ENCODE assay signal across 8 cellular contexts in the genomic region with DNA sequence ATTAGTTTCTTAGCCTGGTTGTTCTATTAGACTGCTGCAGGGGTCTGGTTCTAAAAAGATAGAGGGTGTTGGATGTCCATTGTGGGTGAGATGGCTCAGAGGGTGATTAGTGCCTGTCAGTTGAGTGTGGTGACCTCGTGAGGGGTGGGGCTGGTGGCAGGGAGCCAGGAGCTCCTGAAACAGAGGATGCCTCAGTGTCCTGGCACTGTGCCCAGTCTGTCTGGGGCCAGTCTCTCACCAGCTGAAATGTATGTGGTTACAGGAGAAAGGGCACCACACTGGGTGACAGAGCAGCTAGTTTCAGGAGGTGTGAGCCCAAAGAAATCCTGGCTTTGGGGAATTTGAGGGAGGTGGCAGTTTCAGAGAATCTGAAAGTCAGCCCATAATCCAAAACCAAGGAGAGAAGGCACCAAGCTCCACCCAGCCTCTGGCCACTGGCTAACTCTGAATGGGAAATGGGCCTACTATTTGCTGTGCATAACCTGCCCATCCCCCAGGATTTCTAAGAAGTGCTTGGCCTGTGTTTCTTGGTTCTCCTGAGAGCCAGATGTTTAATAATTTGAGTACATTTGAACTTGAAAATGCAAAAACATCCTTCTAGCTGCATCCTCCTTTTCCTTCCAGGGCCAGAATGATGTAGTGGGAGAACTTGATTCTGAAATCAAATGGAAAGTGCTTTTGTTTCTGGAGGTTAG.
DNase-seq lines count a peak whose midpoint lies in the region; ATAC-seq and TF ChIP-seq lines count a peak whose summit lies in the region.

No MANE protein-coding gene starts in this region.

- no peak overlapping the region for H3K4me3 ChIP-seq in testis

- WGBS in testis, 2 donors: 23 to 29% methylated on average over 1 of the region's 1 CpG

- H3K36me3 ChIP-seq in testis (ENCODE audit: low read depth, missing control alignments): no peaks in the 10 kb centered on the region

- H3K27ac ChIP-seq in testis: no peak overlapping the region

- no peak for TF ChIP-seq POLR2A in testis (IDR thresholded peaks at IDR 0.05)

- no peak for TF ChIP-seq CTCF in testis (IDR thresholded peaks at IDR 0.05)

- no peaks in the 10 kb centered on the region for H3K4me1 ChIP-seq in testis

- peak; percentile 88 for ATAC-seq in GM18907 (IDR thresholded peaks at IDR 0.05; ENCODE audit: unreplicated experiment)
- peak; percentile 45 for ATAC-seq in HG03558 (IDR thresholded peaks at IDR 0.05; ENCODE audit: extremely low read depth, unreplicated experiment)

- intact Hi-C loops in testis (cut with DNase I; ENCODE audit: low total_unique reads): no loop called here

- DNase-seq in ACHN (peak; percentile 87), NCI-H510A treated with DMSO at 0.1 percent for 48 hours (lab: John Stamatoyannopoulos, UW) (peak; percentile 97), iris pigment epithelial cell (ENCODE audit: low read depth) (peak; percentile 50), testis (peak; percentile 49), SIG-M5 treated with dmso at 0.1 percent for 504 hours (lab: John Stamatoyannopoulos, UW; ENCODE audit: unreplicated experiment) (no peak)
- peak; percentile 47 for DNase-seq in activated effector memory CD4-positive, alpha-beta T cell treated with Interleukin-2 at 50 U/mL for 16 hours

- H3K27me3 ChIP-seq in testis: no peaks in the 10 kb centered on the region

- in situ Hi-C loops in ACHN (cut with HindIII; ENCODE audit: low pct_ligation_motif_present, low pct_unique_long_range_greater_than_20kb, low sequenced_read_pairs): no loop called here

- H3K9me3 ChIP-seq in testis: no peaks in the 10 kb centered on the region
